In genomic region chr14:91114079-91115065, GRCh38 we compare ENCODE assay signal across 8 cellular contexts. TPM values are rescaled to one million over a fixed set of nuclear protein-coding genes. Genes with fewer than 3 reads are reported as not detected.
DNase-seq lines count a peak whose midpoint lies in the region; ATAC-seq and TF ChIP-seq lines count a peak whose summit lies in the region.

No MANE protein-coding gene starts in this region.

- peaks cover 54% of the 10 kb centered on the region for H3K4me1 Mint-ChIP-seq in activated naive CD8-positive, alpha-beta T cell treated with anti-CD3 and anti-CD28 coated beads for 36 hours

- no peaks in the 10 kb centered on the region for H3K27me3 Mint-ChIP-seq in activated naive CD8-positive, alpha-beta T cell treated with anti-CD3 and anti-CD28 coated beads for 36 hours

- peak; percentile 75 for ATAC-seq in GM21717 (IDR thresholded peaks at IDR 0.05; ENCODE audit: unreplicated experiment)

- peak overlapping the region; percentile 99 for H3K4me3 Mint-ChIP-seq in activated naive CD8-positive, alpha-beta T cell treated with anti-CD3 and anti-CD28 coated beads for 36 hours

- TF ChIP-seq POLR2A in ovary (IDR thresholded peaks at IDR 0.05) = no peak

- peak overlapping the region; percentile 57 for H3K27ac ChIP-seq in SJSA1
- H3K27ac ChIP-seq in cardiac muscle cell = peak overlapping the region; percentile 89
- peak overlapping the region; percentile 69 to 77 for H3K27ac ChIP-seq in ovary
- H3K27ac ChIP-seq in thymus (ENCODE audit: low read depth) = peak overlapping the region; percentile 96

- WGBS in ovary, 3 donors = 1 to 2% (median 2%) methylated on average over 18 of the region's 18 CpGs
- 2% methylated on average over 18 of the region's 18 CpGs for WGBS in thymus

- H3K36me3 Mint-ChIP-seq in activated naive CD8-positive, alpha-beta T cell treated with anti-CD3 and anti-CD28 coated beads for 36 hours = peaks cover 38% of the 10 kb centered on the region

- H3K36me3 ChIP-seq in SJSA1 (no peaks in the 10 kb centered on the region), cardiac muscle cell (no peaks in the 10 kb centered on the region), ovary (no peaks in the 10 kb centered on the region), thymus (ENCODE audit: control insufficient read depth, insufficient read depth) (no peaks in the 10 kb centered on the region)

- H3K27me3 ChIP-seq in SJSA1 (replicated peaks) (no peaks in the 10 kb centered on the region), cardiac muscle cell (no peaks in the 10 kb centered on the region), ovary (no peaks in the 10 kb centered on the region), thymus (ENCODE audit: control insufficient read depth, insufficient read depth) (no peaks in the 10 kb centered on the region)

- peaks cover 4% of the 10 kb centered on the region for H3K9me3 Mint-ChIP-seq in activated naive CD8-positive, alpha-beta T cell treated with anti-CD3 and anti-CD28 coated beads for 36 hours

- intact Hi-C loops in ovary (cut with DNase I) = no loop called here

- peak overlapping the region; percentile 96 for H3K27ac Mint-ChIP-seq in activated naive CD8-positive, alpha-beta T cell treated with anti-CD3 and anti-CD28 coated beads for 36 hours

- peaks cover 29% of the 10 kb centered on the region for H3K4me1 ChIP-seq in SJSA1 (replicated peaks)
- peaks cover 9% of the 10 kb centered on the region for H3K4me1 ChIP-seq in cardiac muscle cell (ENCODE audit: low read depth)
- H3K4me1 ChIP-seq in ovary (ENCODE audit: insufficient read depth) = peaks cover 11% of the 10 kb centered on the region
- peaks cover 16% of the 10 kb centered on the region for H3K4me1 ChIP-seq in thymus (ENCODE audit: control insufficient read depth, insufficient read depth, low read length)

- DNase-seq in ELF-1 (ENCODE audit: low read depth, low spot score) = peak; percentile 98
- peak; percentile 76 for DNase-seq in KG1 (lab: John Stamatoyannopoulos, UW)
- peak; percentile 68 to 78 for DNase-seq in SJSA1 (ENCODE audit: low read depth in 1 of 2, low spot score in 2 of 2)
- peak; percentile 79 for DNase-seq in activated naive CD8-positive, alpha-beta T cell treated with anti-CD3 and anti-CD28 coated beads for 36 hours
- peak; percentile 53 to 57 for DNase-seq in cardiac muscle cell (ENCODE audit: low read depth in 1 of 2, low spot score in 1 of 2)
- peak in 3 of 5 donors; percentile 29 to 41 (median 34) for DNase-seq in ovary

- H3K4me3 ChIP-seq in SJSA1 (peak overlapping the region; percentile 41), cardiac muscle cell (peak overlapping the region; percentile 24), ovary (peak overlapping the region; percentile 66), thymus (ENCODE audit: low read length) (peak overlapping the region; percentile 57)

- TF ChIP-seq EP300 in ovary (IDR thresholded peaks at IDR 0.05) = no peak

- no peaks in the 10 kb centered on the region for H3K9me3 ChIP-seq in SJSA1 (replicated peaks)
- no peaks in the 10 kb centered on the region for H3K9me3 ChIP-seq in cardiac muscle cell (ENCODE audit: low read depth)
- H3K9me3 ChIP-seq in ovary = no peaks in the 10 kb centered on the region
- no peaks in the 10 kb centered on the region for H3K9me3 ChIP-seq in thymus (ENCODE audit: control insufficient read depth)

- TF ChIP-seq CTCF in cardiac muscle cell (IDR thresholded peaks at IDR 0.05; ENCODE audit: low read depth, low read length) (no peak), ovary (IDR thresholded peaks at IDR 0.05) (peak in 1 of 3 donors; percentile 8)

RNA-seq across cellular contexts. Expression of gene DGLUCY, which starts 0.5 kb away (rescaled TPM):
- total RNA-seq in SJSA1 (2014; rRNA removed; shearing (Covaris generic)) = 7.3 and 11.8 TPM in 2 replicates
- total RNA-seq in activated naive CD8-positive, alpha-beta T cell treated with anti-CD3 and anti-CD28 coated beads for 36 hours = 10 to 100 TPM; 31.9 to 36.1 TPM
- 57.4 and 90.0 TPM in 2 replicates for total RNA-seq in cardiac muscle cell
- polyA plus RNA-seq in cardiac muscle cell = 82.2 and 82.7 TPM in 2 replicates
- total RNA-seq in ovary = 10 to 100 TPM; 17.9 to 52.2 (median 39.3) TPM
- 10 to 100 TPM; 24.1 to 73.3 TPM for polyA plus RNA-seq in ovary
- 37.6 TPM for polyA plus RNA-seq in thymus

RNA-seq across cellular contexts. Expression of gene RPS6KA5, which starts 53.9 kb away (rescaled TPM):
- 1.9 and 6.8 TPM in 2 replicates for total RNA-seq in SJSA1 (2014; rRNA removed; shearing (Covaris generic))
- 10 to 100 TPM; 10.1 to 13.1 TPM for total RNA-seq in activated naive CD8-positive, alpha-beta T cell treated with anti-CD3 and anti-CD28 coated beads for 36 hours
- total RNA-seq in cardiac muscle cell (5.0 and 10.9 TPM in 2 replicates), ovary (10 to 100 TPM in 4 of 7 donors, 1 to 10 TPM in 3; 6.7 to 19.0 (median 10.3) TPM)
- polyA plus RNA-seq in cardiac muscle cell (3.3 and 11.5 TPM in 2 replicates), ovary (1 to 10 TPM; 3.8 to 5.2 TPM), thymus (4.0 TPM)

Comparison
In these comparisons a context has a peak if more than half of its experiments do, and no peak if none do; other contexts are left out.
1. Peak in every context shown above with its lines: DNase-seq, ATAC-seq, H3K4me3 ChIP-seq and H3K27ac ChIP-seq.
2. DNase-seq: peak in every context shown above with its lines; median percentile 98 in ELF-1; 79 in activated naive CD8-positive, alpha-beta T cell treated with anti-CD3 and anti-CD28 coated beads for 36 hours; 76 in KG1; 73 in SJSA1; 55 in cardiac muscle cell; 34 in ovary.